Comparison of ENCODE assay signal across 8 cellular contexts in the genomic region with DNA sequence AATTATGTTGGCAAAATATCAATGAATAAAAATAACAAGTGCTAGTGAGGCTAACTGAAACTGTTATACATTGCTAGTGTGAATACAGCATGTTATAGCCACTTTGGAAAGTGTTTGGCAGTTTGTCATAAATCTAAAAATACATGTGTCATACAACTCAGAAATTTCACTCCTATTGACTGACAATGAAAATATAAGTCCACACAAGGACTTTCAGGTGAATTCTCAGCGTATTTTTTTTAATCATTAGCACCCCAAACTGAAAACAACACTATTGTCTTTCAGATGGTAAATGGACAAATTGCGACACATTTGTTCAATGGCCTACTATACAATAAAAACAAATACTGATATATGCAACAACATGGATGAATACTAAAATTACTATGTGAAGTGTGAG.
"Had no signal": no experiment of that assay in that cellular context is flagged by ENCODE, and none has a peak within 500 bp of the region (broad histone marks: within the 10 kb centered on the region; RNA-seq: fewer than 3 reads in every experiment).

No MANE protein-coding gene starts in this region.

- H3K4me2 ChIP-seq: GM23338 had no signal

- H3K4me3 ChIP-seq: GM23338, K562 had no signal

- ATAC-seq: GM23338, K562 had no signal

- H2AFZ ChIP-seq: GM23338 had no signal

- FAIRE-seq: H1, H54, K562 had no signal

- DNase-seq: H9, HCEC 1CT, IMR-90, KG1 had no signal
